In genomic region chr4:173316060-173316459, GRCh38 we compare ENCODE assay signal across 30 cellular contexts.
"Had no signal": no experiment of that assay in that cellular context is flagged by ENCODE, and none has a peak within 500 bp of the region (broad histone marks: within the 10 kb centered on the region; RNA-seq: fewer than 3 reads in every experiment).

No MANE protein-coding gene starts in this region.

- H3K27me3 ChIP-seq: brain microvascular endothelial cell, esophagus squamous epithelium had no signal

- FAIRE-seq: astrocyte, colon, frontal cortex had no signal

- H3K9me3 ChIP-seq: esophagus squamous epithelium had no signal

- H3K36me3 ChIP-seq: brain microvascular endothelial cell had no signal

- H3K27ac ChIP-seq: brain microvascular endothelial cell, epithelial cell of prostate, esophagus squamous epithelium, WERI-Rb-1 had no signal

- DNase-seq: activated B cell treated with CpG ODN at 0.5 μM for 24 hours; activated CD4-positive, alpha-beta T cell treated with anti-CD3 and anti-CD28 coated beads for 48 hours; activated CD4-positive, alpha-beta T cell treated with anti-CD3 and anti-CD28 coated beads, Interleukin-2, amount 50 U/mL, for 1 hour; activated CD4-positive, alpha-beta T cell treated with anti-CD3 and anti-CD28 coated beads, Interleukin-2, amount 50 U/mL, for 48 hours; activated CD8-positive, alpha-beta memory T cell treated with anti-CD3 and anti-CD28 coated beads for 24 hours; activated CD8-positive, alpha-beta T cell treated with anti-CD3 and anti-CD28 coated beads for 36 hours; activated effector memory CD4-positive, alpha-beta T cell treated with Interleukin-2 at 50 U/mL for 16 hours; activated gamma-delta T cell treated with Interleukin-2 at 50 U/mL for 16 hours; activated naive CD4-positive, alpha-beta T cell treated with anti-CD3 and anti-CD28 coated beads, Interleukin-2, amount 50 U/mL, for 16 hours; activated naive CD4-positive, alpha-beta T cell treated with Interleukin-2 at 50 U/mL for 16 hours; activated T-cell treated with anti-CD3 and anti-CD28 coated beads, Interleukin-2, amount 50 U/mL, for 4 hours; amniotic stem cell; anterior cingulate cortex; brain microvascular endothelial cell; caudate nucleus; cortex of kidney; dermis blood vessel endothelial cell; effector CD4-positive, alpha-beta T cell; effector memory CD8-positive, alpha-beta T cell; esophagus squamous epithelium; head of caudate nucleus; T-helper 17 cell; T1000; WERI-Rb-1 had no signal

- H3K4me3 ChIP-seq: esophagus squamous epithelium had no signal

- ATAC-seq: activated CD4-positive, CD25-positive, alpha-beta regulatory T cell treated with anti-CD3 and anti-CD28 coated beads, Interleukin-2, amount 50 U/mL, for 24 hours; activated CD8-positive, alpha-beta T cell treated with anti-CD3 and anti-CD28 coated beads for 36 hours; activated T-cell treated with anti-CD3 and anti-CD28 coated beads, Interleukin-2, amount 50 U/mL, for 4 hours; activated T-helper 17 cell treated with anti-CD3 and anti-CD28 coated beads, Interleukin-2, amount 50 U/mL, for 72 hours; effector memory CD8-positive, alpha-beta T cell; T-helper 17 cell had no signal
